In the genomic region with DNA sequence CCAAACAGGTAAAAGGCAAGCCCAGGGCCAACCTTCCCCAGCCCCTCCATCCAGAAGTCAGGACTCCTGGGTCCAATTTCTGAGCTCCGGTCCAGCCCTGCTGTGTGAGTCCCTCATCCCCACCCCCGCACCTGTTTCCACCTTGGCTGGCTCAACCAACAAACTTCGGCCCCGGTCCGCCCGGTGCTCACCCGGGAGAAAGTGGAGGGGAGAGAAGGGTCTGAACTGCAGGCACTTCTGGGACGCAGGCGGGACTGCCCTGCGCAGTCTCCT, we compare ENCODE assay signal across 8 cellular contexts. TPM values are rescaled to one million over a fixed set of nuclear protein-coding genes. Genes with fewer than 3 reads are reported as not detected.
DNase-seq lines count a peak whose midpoint lies in the region; ATAC-seq and TF ChIP-seq lines count a peak whose summit lies in the region.

No MANE protein-coding gene starts in this region.

- H3K27me3 Mint-ChIP-seq in Caco-2 (ENCODE audit: insufficient read depth, unreplicated experiment): no peaks in the 10 kb centered on the region
- H3K27me3 Mint-ChIP-seq in naive thymus-derived CD4-positive, alpha-beta T cell: no peaks in the 10 kb centered on the region

- peaks cover 21% of the 10 kb centered on the region for H3K4me1 Mint-ChIP-seq in Caco-2 (ENCODE audit: low read depth, unreplicated experiment)
- peaks cover 17 to 63% (median 35%) of the 10 kb centered on the region in 7 donors for H3K4me1 Mint-ChIP-seq in naive thymus-derived CD4-positive, alpha-beta T cell

- no peaks in the 10 kb centered on the region for H3K9me3 Mint-ChIP-seq in Caco-2 (ENCODE audit: unreplicated experiment)
- no peaks in the 10 kb centered on the region for H3K9me3 Mint-ChIP-seq in naive thymus-derived CD4-positive, alpha-beta T cell

- H3K27ac Mint-ChIP-seq in Caco-2 (ENCODE audit: unreplicated experiment): peak overlapping the region; percentile 91
- H3K27ac Mint-ChIP-seq in naive thymus-derived CD4-positive, alpha-beta T cell: peak overlapping the region in 7 of 9 donors; percentile 40 to 74 (median 59)

- no peaks in the 10 kb centered on the region for H3K27me3 ChIP-seq in Caco-2 (replicated peaks; ENCODE audit: control insufficient read depth, insufficient read depth, low read length)
- H3K27me3 ChIP-seq in naive thymus-derived CD4-positive, alpha-beta T cell (ENCODE audit: control insufficient read depth in 2 of 2, insufficient read depth in 2 of 2, low read length in 2 of 2): no peaks in the 10 kb centered on the region
- H3K27me3 ChIP-seq in SJCRH30: no peaks in the 10 kb centered on the region

- peak; percentile 2 for ATAC-seq in naive thymus-derived CD4-positive, alpha-beta T cell

- DNase-seq in Caco-2: no peak
- peak; percentile 49 for DNase-seq in HuH-7.5 (ENCODE audit: low spot score)
- DNase-seq in naive thymus-derived CD4-positive, alpha-beta T cell: no peak
- DNase-seq in SJCRH30: no peak
- DNase-seq in OCI-M2 (lab: John Stamatoyannopoulos, UW; ENCODE audit: unreplicated experiment): no peak
- DNase-seq in activated CD8-positive, alpha-beta memory T cell treated with anti-CD3 and anti-CD28 coated beads, Interleukin-2, amount 50 U/mL, for 48 hours: no peak
- no peak for DNase-seq in NCI-H2196 treated with DMSO at 0.1 percent for 48 hours (lab: John Stamatoyannopoulos, UW; ENCODE audit: unreplicated experiment)

- H3K36me3 ChIP-seq in Caco-2 (ENCODE audit: control insufficient read depth, insufficient read depth, low read length) (no peaks in the 10 kb centered on the region), SJCRH30 (no peaks in the 10 kb centered on the region)
- H3K36me3 ChIP-seq in naive thymus-derived CD4-positive, alpha-beta T cell (ENCODE audit: control insufficient read depth in 2 of 3, insufficient read depth in 3 of 3, low read length in 3 of 3): no peaks in the 10 kb centered on the region

- H3K4me3 Mint-ChIP-seq in Caco-2 (ENCODE audit: unreplicated experiment): peak overlapping the region; percentile 87
- peak overlapping the region; percentile 54 to 91 (median 83) for H3K4me3 Mint-ChIP-seq in naive thymus-derived CD4-positive, alpha-beta T cell

- BruUV-seq in Caco-2 (replicated peaks; lab: Mats Ljungman, UMichigan): TSS peak; percentile 41

- POLR2A ChIA-PET in Caco-2 (lab: Charles Lee): no interaction called here
- POLR2A ChIA-PET in naive thymus-derived CD4-positive, alpha-beta T cell (lab: Charles Lee): interaction anchor here (0.6 to 1.7 kb wide), 4 partner anchors 11 to 228 kb away, joined by 3 to 8 read pairs (median 6); a partner anchor contains a TSS

- intact Hi-C loops in Caco-2 (cut with micrococcal nuclease; ENCODE audit: unreplicated experiment): no loop called here
- intact Hi-C loops in naive thymus-derived CD4-positive, alpha-beta T cell (cut with micrococcal nuclease): loop anchor here (1.0 to 10.0 kb wide), 5 partner anchors 8 to 716 kb away; a partner anchor contains a TSS

- H3K4me1 ChIP-seq in Caco-2 (peaks cover 33% of the 10 kb centered on the region), SJCRH30 (peaks cover 13% of the 10 kb centered on the region)
- H3K4me1 ChIP-seq in naive thymus-derived CD4-positive, alpha-beta T cell (ENCODE audit: control insufficient read depth in 2 of 2, insufficient read depth in 2 of 2, low read length in 2 of 2): peaks cover 18 to 44% of the 10 kb centered on the region in 2 donors

- peaks cover 10% of the 10 kb centered on the region for H3K36me3 Mint-ChIP-seq in Caco-2 (ENCODE audit: insufficient read depth, unreplicated experiment)
- peaks cover 0 to 7% (median 0%) of the 10 kb centered on the region in 5 donors for H3K36me3 Mint-ChIP-seq in naive thymus-derived CD4-positive, alpha-beta T cell

- CTCF ChIA-PET in Caco-2 (lab: Charles Lee): interaction anchor here (0.8 to 1.2 kb wide), 2 partner anchors 42 to 103 kb away, joined by 3 to 4 read pairs; no protein-coding TSS in a partner anchor
- CTCF ChIA-PET in naive thymus-derived CD4-positive, alpha-beta T cell (lab: Charles Lee): interaction anchor here (1.8 to 6.3 kb wide), 2 partner anchors 14 to 34 kb away, joined by 9 to 36 read pairs; a partner anchor contains a TSS

- no peaks in the 10 kb centered on the region for H3K9me3 ChIP-seq in Caco-2
- no peaks in the 10 kb centered on the region for H3K9me3 ChIP-seq in naive thymus-derived CD4-positive, alpha-beta T cell (ENCODE audit: control insufficient read depth in 2 of 3, low read length in 3 of 3)
- H3K9me3 ChIP-seq in SJCRH30 (replicated peaks): no peaks in the 10 kb centered on the region

- TF ChIP-seq CTCF in Caco-2 (IDR thresholded peaks at IDR 0.05; ENCODE audit: insufficient read depth in 1 of 2, low read depth in 1 of 2, low read length in 1 of 2, severe bottlenecking in 1 of 2, unreplicated experiment in 1 of 2): no peak

- H3K4me3 ChIP-seq in Caco-2 (ENCODE audit: low read depth, low read length) (peak overlapping the region; percentile 64), SJCRH30 (no peak overlapping the region)
- H3K4me3 ChIP-seq in naive thymus-derived CD4-positive, alpha-beta T cell (ENCODE audit: low read length): peak overlapping the region; percentile 62

- H3K27ac ChIP-seq in cingulate gyrus (ENCODE audit: low read depth, low read length): peak overlapping the region; percentile 82
- peak overlapping the region; percentile 73 for H3K27ac ChIP-seq in naive thymus-derived CD4-positive, alpha-beta T cell (ENCODE audit: low read depth, low read length)
- no peak overlapping the region for H3K27ac ChIP-seq in SJCRH30

RNA-seq across cellular contexts. Expression of a gene that starts 0.5 kb away (rescaled TPM):
- total RNA-seq in Caco-2 (2022): 33.8 and 37.2 TPM in 2 replicates
- 100 to 1,000 TPM in 1 of 5 experiments, 10 to 100 TPM in 4; 31.1 to 119 (median 35.4) TPM for total RNA-seq in naive thymus-derived CD4-positive, alpha-beta T cell
- polyA plus RNA-seq in naive thymus-derived CD4-positive, alpha-beta T cell: 1 to 10 TPM; 2.9 to 7.5 TPM
- total RNA-seq in SJCRH30 (2014; rRNA removed; shearing (Covaris generic)): 2.4 and 2.5 TPM in 2 replicates

RNA-seq across cellular contexts. Expression of a gene that starts 33.3 kb away (rescaled TPM):
- total RNA-seq in Caco-2 (2022): not detected in 2 replicates
- total RNA-seq in naive thymus-derived CD4-positive, alpha-beta T cell: not detected
- not detected for polyA plus RNA-seq in naive thymus-derived CD4-positive, alpha-beta T cell
- 0.24 and 0.58 TPM in 2 replicates for total RNA-seq in SJCRH30 (2014; rRNA removed; shearing (Covaris generic))

RNA-seq across cellular contexts. Expression of a gene that starts 36.8 kb away (rescaled TPM):
- 0.32 and 1.0 TPM in 2 replicates for total RNA-seq in Caco-2 (2022)
- not detected for total RNA-seq in naive thymus-derived CD4-positive, alpha-beta T cell
- polyA plus RNA-seq in naive thymus-derived CD4-positive, alpha-beta T cell: under 1 TPM; 0.33 to 0.35 TPM
- not detected in 2 replicates for total RNA-seq in SJCRH30 (2014; rRNA removed; shearing (Covaris generic))

RNA-seq across cellular contexts. Expression of a gene that starts 39.2 kb away (rescaled TPM):
- not detected in 2 replicates for total RNA-seq in Caco-2 (2022)
- not detected for total RNA-seq in naive thymus-derived CD4-positive, alpha-beta T cell
- 1 to 10 TPM in 1 of 2 donors, not detected in 1; 1.3 TPM for polyA plus RNA-seq in naive thymus-derived CD4-positive, alpha-beta T cell
- 2.1 and 3.4 TPM in 2 replicates for total RNA-seq in SJCRH30 (2014; rRNA removed; shearing (Covaris generic))

RNA-seq across cellular contexts. Expression of a gene that starts 47.7 kb away (rescaled TPM):
- 37.6 and 39.2 TPM in 2 replicates for total RNA-seq in Caco-2 (2022)
- total RNA-seq in naive thymus-derived CD4-positive, alpha-beta T cell: 10 to 100 TPM; 32.6 to 50.8 (median 41.6) TPM
- 10 to 100 TPM in 1 of 2 donors, 1 to 10 TPM in 1; 8.7 to 15.4 TPM for polyA plus RNA-seq in naive thymus-derived CD4-positive, alpha-beta T cell
- total RNA-seq in SJCRH30 (2014; rRNA removed; shearing (Covaris generic)): 40.9 and 41.5 TPM in 2 replicates
